ENCODE assay signal across 21 cellular contexts in genomic region chr1:219432966-219433365, GRCh38.
"Had no signal": no experiment of that assay in that cellular context is flagged by ENCODE, and none has a peak within 500 bp of the region (broad histone marks: within the 10 kb centered on the region; RNA-seq: fewer than 3 reads in every experiment).

No MANE protein-coding gene starts in this region.

- H3K27ac ChIP-seq: esophagus muscularis mucosa, hepatocyte, sigmoid colon, SJSA1, stomach, thoracic aorta, upper lobe of left lung, VCaP had no signal

- DNase-seq: activated CD4-positive, alpha-beta T cell treated with anti-CD3 and anti-CD28 coated beads for 1 hour; activated CD8-positive, alpha-beta memory T cell treated with anti-CD3 and anti-CD28 coated beads for 24 hours; activated CD8-positive, alpha-beta memory T cell treated with anti-CD3 and anti-CD28 coated beads, Interleukin-2, amount 50 U/mL, for 48 hours; activated effector memory CD4-positive, alpha-beta T cell treated with anti-CD3 and anti-CD28 coated beads, Interleukin-2, amount 50 U/mL, for 16 hours; activated naive CD8-positive, alpha-beta T cell treated with anti-CD3 and anti-CD28 coated beads for 36 hours; activated T-cell treated with anti-CD3 and anti-CD28 coated beads, Interleukin-2, amount 50 U/mL, for 48 hours; cerebellar nuclear complex; effector CD4-positive, alpha-beta T cell; left colon; nephron progenitor cell; sigmoid colon; stimulated activated CD4-positive, alpha-beta T cell treated with anti-CD3 and anti-CD28 coated beads, Interleukin-4, amount 100 ng/mL, for 24 hours; stomach; SW 1271; upper lobe of left lung had no signal

- H3K4me3 ChIP-seq: esophagus muscularis mucosa, hepatocyte, lung, sigmoid colon, SJSA1, stomach, thoracic aorta, upper lobe of left lung had no signal

- H3K36me3 ChIP-seq: esophagus muscularis mucosa, sigmoid colon, SJSA1, stomach, thoracic aorta, upper lobe of left lung had no signal

- H3K4me1 ChIP-seq: sigmoid colon, upper lobe of left lung had no signal

- H3K27me3 ChIP-seq: esophagus muscularis mucosa, hepatocyte, sigmoid colon, SJSA1, stomach, upper lobe of left lung had no signal

- ATAC-seq: left colon had no signal

- H3K9me3 ChIP-seq: esophagus muscularis mucosa, sigmoid colon, SJSA1, stomach, thoracic aorta, upper lobe of left lung had no signal

- H3K79me2 ChIP-seq: hepatocyte had no signal

- H3K4me2 ChIP-seq: hepatocyte had no signal

- H2AFZ ChIP-seq: hepatocyte had no signal
